ENCODE assay signal across 26 cellular contexts in genomic region chr7:9507281-9507680, GRCh38.
DNase-seq lines count a peak whose midpoint lies in the region; ATAC-seq, FAIRE-seq and TF ChIP-seq lines count a peak whose summit lies in the region.
"Had no signal": no experiment of that assay in that cellular context is flagged by ENCODE, and none has a peak within 500 bp of the region (broad histone marks: within the 10 kb centered on the region; RNA-seq: fewer than 3 reads in every experiment).

No MANE protein-coding gene starts in this region.

- no peak overlapping the region for H2BK5ac ChIP-seq in H1 (ENCODE audit: low read depth, low read length)

- H3K27me3 ChIP-seq in H1 (replicated peaks in 1 of 4; ENCODE audit: control insufficient read depth in 3 of 4, extremely low read depth in 1 of 4, insufficient read depth in 3 of 4, low read length in 3 of 4) = no peaks in the 10 kb centered on the region
- H3K27me3 ChIP-seq: heart right ventricle, suprapubic skin had no signal

- TF ChIP-seq POLR2A in H1 (IDR thresholded peaks at IDR 0.05; ENCODE audit: control extremely low read depth in 1 of 2, low read depth in 2 of 2, low read length in 2 of 2) = no peak

- H2AK5ac ChIP-seq in H1 (ENCODE audit: low read depth, low read length) = no peak overlapping the region

- no peaks in the 10 kb centered on the region for H3K79me2 ChIP-seq in H1 (ENCODE audit: control insufficient read depth in 1 of 2, insufficient read depth in 2 of 2, low read length in 2 of 2)

- ATAC-seq in HG02623 (IDR thresholded peaks at IDR 0.05; ENCODE audit: unreplicated experiment) = no peak
- ATAC-seq: effector memory CD8-positive, alpha-beta T cell; heart right ventricle; naive thymus-derived CD8-positive, alpha-beta T cell had no signal

- H3K14ac ChIP-seq in H1 (ENCODE audit: insufficient read length) = no peak overlapping the region

- TF ChIP-seq EP300 in H1 (IDR thresholded peaks at IDR 0.05; ENCODE audit: borderline replicate concordance in 1 of 2, low read depth in 2 of 2, low read length in 2 of 2) = no peak

- no peak overlapping the region for H2BK20ac ChIP-seq in H1 (ENCODE audit: low read length)

- H3K4me1 ChIP-seq in H1 (replicated peaks in 1 of 4; ENCODE audit: control insufficient read depth in 3 of 4, insufficient read depth in 4 of 4, low read length in 3 of 4) = no peaks in the 10 kb centered on the region
- H3K4me1 ChIP-seq: heart right ventricle, prostate gland, suprapubic skin had no signal

- H3K9me3 Mint-ChIP-seq in nephron = no peaks in the 10 kb centered on the region

- no peak overlapping the region for H2BK120ac ChIP-seq in H1 (replicated peaks; ENCODE audit: low read depth, low read length)

- no peak overlapping the region for H4K8ac ChIP-seq in H1 (ENCODE audit: extremely low read depth, insufficient read depth, low read length)

- no peak overlapping the region for H2BK15ac ChIP-seq in H1 (ENCODE audit: low read length)

- no peak for FAIRE-seq in H1 (lab: Jason Lieb, UNC)
- FAIRE-seq in GM19239 (lab: Jason Lieb, UNC) = no peak
- FAIRE-seq: kidney had no signal

- no peak overlapping the region for H3K4me3 ChIP-seq in H1 (ENCODE audit: extremely low read depth in 1 of 4, insufficient read depth in 2 of 4, low read depth in 3 of 4, low read length in 4 of 4)
- H3K4me3 ChIP-seq: heart right ventricle, prostate gland, suprapubic skin had no signal

- CTCF ChIA-PET in H1 (lab: Charles Lee; ENCODE audit: partially characterized antibody) = no interaction called here

- DNase-seq in DMS 273 (lab: John Stamatoyannopoulos, UW; ENCODE audit: unreplicated experiment) (peak; percentile 93), NCI-H446 treated with DMSO at 0.1 percent for 48 hours (lab: John Stamatoyannopoulos, UW) (peak; percentile 86), H1 (ENCODE audit: low read depth in 1 of 2, low spot score in 2 of 2) (no peak), NCI-H748 treated with DMSO at 0.1 percent for 48 hours (lab: John Stamatoyannopoulos, UW) (no peak), GM19239 (ENCODE audit: insufficient read length, low spot score) (no peak), NCI-H1092 treated with DMSO at 0.1 percent for 48 hours (lab: John Stamatoyannopoulos, UW) (no peak)
- DNase-seq: ACHN; activated CD4-positive, alpha-beta T cell treated with anti-CD3 and anti-CD28 coated beads, Interleukin-2, amount 50 U/mL, for 48 hours; activated naive CD4-positive, alpha-beta T cell; activated T-cell treated with anti-CD3 and anti-CD28 coated beads for 4 hours; effector memory CD8-positive, alpha-beta T cell; GDM1; H7; heart right ventricle; kidney; mammary epithelial cell; naive thymus-derived CD8-positive, alpha-beta T cell; NCI-H146; NCI-H226; SHP77 had no signal

- no peak overlapping the region for H3K9ac ChIP-seq in H1 (replicated peaks in 1 of 4; ENCODE audit: extremely low read depth in 1 of 4, low read depth in 3 of 4, low read length in 3 of 4)

- H2BK12ac ChIP-seq in H1 (ENCODE audit: low read depth, low read length) = no peak overlapping the region

- H3K4me3 Mint-ChIP-seq in nephron = no peak overlapping the region
- H3K4me3 Mint-ChIP-seq: CD14-positive monocyte; effector memory CD8-positive, alpha-beta T cell had no signal

- no peak overlapping the region for H4K91ac ChIP-seq in H1 (replicated peaks; ENCODE audit: insufficient read length, low read length)

- H3K18ac ChIP-seq in H1 (ENCODE audit: extremely low read depth, low read length) = no peak overlapping the region

- no peaks in the 10 kb centered on the region for H3K27me3 Mint-ChIP-seq in nephron (ENCODE audit: low read depth)
- H3K27me3 Mint-ChIP-seq: effector memory CD8-positive, alpha-beta T cell; naive thymus-derived CD8-positive, alpha-beta T cell had no signal

- no peaks in the 10 kb centered on the region for H3K79me1 ChIP-seq in H1 (ENCODE audit: low read depth, low read length)

- H3K23me2 ChIP-seq in H1 (ENCODE audit: low read depth, low read length) = no peaks in the 10 kb centered on the region

- H2AFZ ChIP-seq in H1 (ENCODE audit: low read length) = peak overlapping the region; percentile 91

- H3K56ac ChIP-seq in H1 (replicated peaks; ENCODE audit: insufficient read length, low read depth, low read length) = no peak overlapping the region

- no peak overlapping the region for H4K5ac ChIP-seq in H1 (ENCODE audit: insufficient read length, low read depth, low read length)

- H3K36me3 ChIP-seq in H1 (ENCODE audit: control insufficient read depth in 2 of 4, insufficient read depth in 4 of 4, low read length in 3 of 4) = no peaks in the 10 kb centered on the region
- H3K36me3 ChIP-seq: heart right ventricle, prostate gland, suprapubic skin had no signal

- H3K27ac ChIP-seq in H1 (ENCODE audit: low read depth, low read length) = no peak overlapping the region
- H3K27ac ChIP-seq: heart right ventricle, prostate gland, suprapubic skin, VCaP had no signal

- peaks cover 4% of the 10 kb centered on the region for H3K4me1 Mint-ChIP-seq in nephron
- H3K4me1 Mint-ChIP-seq: CD14-positive monocyte; naive thymus-derived CD8-positive, alpha-beta T cell had no signal

- H3K36me3 Mint-ChIP-seq in nephron (ENCODE audit: low read depth) = no peaks in the 10 kb centered on the region
- H3K36me3 Mint-ChIP-seq: CD14-positive monocyte; naive thymus-derived CD8-positive, alpha-beta T cell had no signal

- H4K20me1 ChIP-seq in H1 (replicated peaks in 1 of 2; ENCODE audit: control insufficient read depth in 1 of 2, insufficient read depth in 2 of 2, low read length in 2 of 2) = no peaks in the 10 kb centered on the region

- H3K9me3 ChIP-seq in H1 (ENCODE audit: insufficient read depth in 2 of 2, low read depth in 1 of 2, low read length in 1 of 2) = no peaks in the 10 kb centered on the region
- H3K9me3 ChIP-seq: heart right ventricle, prostate gland, suprapubic skin had no signal

- H3K23ac ChIP-seq in H1 (ENCODE audit: insufficient read length) = no peak overlapping the region

- H3K4ac ChIP-seq in H1 (replicated peaks; ENCODE audit: insufficient read length, low read depth, low read length) = no peak overlapping the region

- H3K27ac Mint-ChIP-seq in nephron = peak overlapping the region; percentile 25 to 48 (median 46)
- H3K27ac Mint-ChIP-seq: CD14-positive monocyte; effector memory CD8-positive, alpha-beta T cell; naive thymus-derived CD8-positive, alpha-beta T cell had no signal

- POLR2A ChIA-PET in H1 (lab: Charles Lee; ENCODE audit: partially characterized antibody) = no interaction called here

- no peak for TF ChIP-seq RAD21 in H1 (IDR thresholded peaks at IDR 0.05 in 1 of 2, conservative IDR thresholded peaks at IDR 0.05 in 1 of 2; ENCODE audit: low read depth in 2 of 2, low read length in 2 of 2)

- H3K4me2 ChIP-seq in H1 (ENCODE audit: insufficient read depth in 1 of 2, low read depth in 2 of 2, low read length in 2 of 2) = no peak overlapping the region

- TF ChIP-seq CTCF in H1 (IDR thresholded peaks at IDR 0.05; ENCODE audit: control extremely low read depth in 1 of 3, insufficient read depth in 1 of 3, low read depth in 1 of 3, low read length in 3 of 3) (no peak), nephron (IDR thresholded peaks at IDR 0.05; ENCODE audit: unreplicated experiment in 3 of 3) (no peak)

- 78% methylated on average over 3 of the region's 3 CpGs; no CpG with 5 or more reads in 1 of the 2 experiments for WGBS in H1 (ENCODE audit: extremely low coverage in 1 of 2, insufficient coverage in 1 of 2, insufficient read length in 1 of 2, insufficient replicate concordance in 2 of 2, low coverage in 1 of 2, low lambda C conversion rate in 2 of 2, missing lambda C conversion rate in 1 of 2), 2 experiments

TF ChIP-seq in H1, 55 proteins besides CTCF, POLR2A, EP300 and RAD21:
- TF ChIP-seq YY1 (IDR thresholded peaks at IDR 0.05; ENCODE audit: low read depth, low read length) (no peak), SP1 (IDR thresholded peaks at IDR 0.05; ENCODE audit: low read depth, low read length) (no peak), MAFK (IDR thresholded peaks at IDR 0.05; ENCODE audit: low read depth, low read length) (no peak)
- TF ChIP-seq, protein P1, sequence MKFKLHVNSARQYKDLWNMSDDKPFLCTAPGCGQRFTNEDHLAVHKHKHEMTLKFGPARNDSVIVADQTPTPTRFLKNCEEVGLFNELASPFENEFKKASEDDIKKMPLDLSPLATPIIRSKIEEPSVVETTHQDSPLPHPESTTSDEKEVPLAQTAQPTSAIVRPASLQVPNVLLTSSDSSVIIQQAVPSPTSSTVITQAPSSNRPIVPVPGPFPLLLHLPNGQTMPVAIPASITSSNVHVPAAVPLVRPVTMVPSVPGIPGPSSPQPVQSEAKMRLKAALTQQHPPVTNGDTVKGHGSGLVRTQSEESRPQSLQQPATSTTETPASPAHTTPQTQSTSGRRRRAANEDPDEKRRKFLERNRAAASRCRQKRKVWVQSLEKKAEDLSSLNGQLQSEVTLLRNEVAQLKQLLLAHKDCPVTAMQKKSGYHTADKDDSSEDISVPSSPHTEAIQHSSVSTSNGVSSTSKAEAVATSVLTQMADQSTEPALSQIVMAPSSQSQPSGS (IDR thresholded peaks at IDR 0.05; ENCODE audit: low read length) = no peak
TF ChIP-seq in H1: peak in this region for 0.

Comparison
In these comparisons a context has a peak if more than half of its experiments do, and no peak if none do; other contexts are left out.
1. DNase-seq: peak in DMS 273 (single experiment) and NCI-H446 treated with DMSO at 0.1 percent for 48 hours (single experiment); none in H1 (0 of 2), NCI-H748 treated with DMSO at 0.1 percent for 48 hours (single experiment), GM19239 (single experiment) and NCI-H1092 treated with DMSO at 0.1 percent for 48 hours (single experiment).